ENCODE assay signal across 2 cellular contexts in the genomic region with DNA sequence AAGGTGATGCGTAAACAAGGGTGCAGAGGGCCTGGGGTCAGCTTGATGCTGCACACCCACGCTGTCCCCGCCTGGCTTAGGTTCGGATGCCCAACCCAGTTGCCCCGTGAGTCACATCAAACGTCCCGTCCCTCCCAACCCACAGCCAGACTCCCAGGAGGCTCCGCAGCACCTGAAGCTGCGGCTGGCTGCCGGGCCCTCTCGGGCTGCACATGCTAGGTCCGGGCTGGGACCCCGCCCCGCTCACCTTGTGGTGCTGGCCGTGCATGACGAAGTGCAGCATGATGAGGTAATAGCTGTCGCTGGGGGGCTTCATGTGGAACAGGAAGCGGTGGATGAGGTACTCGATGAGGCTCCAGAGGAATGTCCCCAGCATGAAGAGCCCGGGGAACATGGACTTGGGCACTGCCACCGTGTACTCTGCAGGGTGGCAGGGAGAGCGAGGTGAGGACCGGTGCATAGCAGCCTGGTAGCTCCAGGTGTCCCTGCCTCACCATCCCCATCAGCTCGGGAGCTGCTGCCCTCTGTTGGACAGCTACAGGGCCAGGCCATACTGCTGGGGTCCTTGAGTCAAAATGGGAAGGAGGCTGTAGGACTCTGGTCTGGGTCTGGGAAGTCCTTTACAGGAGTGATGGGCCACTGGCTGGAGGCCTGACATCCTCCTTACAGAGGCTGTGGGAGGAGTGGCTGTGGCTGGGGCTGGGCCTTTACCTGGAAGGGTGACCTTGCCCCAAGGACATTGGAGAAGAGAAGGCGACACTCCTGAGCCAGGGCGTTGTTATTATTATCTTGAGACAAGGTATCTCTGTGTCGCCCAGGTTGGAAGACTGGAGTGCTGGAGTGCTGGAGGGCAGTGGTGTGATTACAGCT.
TF ChIP-seq lines count a peak whose summit lies in the region.

No MANE protein-coding gene starts in this region.

TF ChIP-seq in HCT116, 20 proteins besides CTCF, POLR2A, EP300 and RAD21:
- TF ChIP-seq, protein P1, sequence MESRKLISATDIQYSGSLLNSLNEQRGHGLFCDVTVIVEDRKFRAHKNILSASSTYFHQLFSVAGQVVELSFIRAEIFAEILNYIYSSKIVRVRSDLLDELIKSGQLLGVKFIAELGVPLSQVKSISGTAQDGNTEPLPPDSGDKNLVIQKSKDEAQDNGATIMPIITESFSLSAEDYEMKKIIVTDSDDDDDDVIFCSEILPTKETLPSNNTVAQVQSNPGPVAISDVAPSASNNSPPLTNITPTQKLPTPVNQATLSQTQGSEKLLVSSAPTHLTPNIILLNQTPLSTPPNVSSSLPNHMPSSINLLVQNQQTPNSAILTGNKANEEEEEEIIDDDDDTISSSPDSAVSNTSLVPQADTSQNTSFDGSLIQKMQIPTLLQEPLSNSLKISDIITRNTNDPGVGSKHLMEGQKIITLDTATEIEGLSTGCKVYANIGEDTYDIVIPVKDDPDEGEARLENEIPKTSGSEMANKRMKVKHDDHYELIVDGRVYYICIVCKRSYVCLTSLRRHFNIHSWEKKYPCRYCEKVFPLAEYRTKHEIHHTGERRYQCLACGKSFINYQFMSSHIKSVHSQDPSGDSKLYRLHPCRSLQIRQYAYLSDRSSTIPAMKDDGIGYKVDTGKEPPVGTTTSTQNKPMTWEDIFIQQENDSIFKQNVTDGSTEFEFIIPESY (IDR thresholded peaks at IDR 0.05; ENCODE audit: extremely low read depth, insufficient replicate concordance, low read length) = no peak
- no peak for TF ChIP-seq EZH2phosphoT487 (IDR thresholded peaks at IDR 0.05; ENCODE audit: borderline replicate concordance)
- TF ChIP-seq TCF7L2 (IDR thresholded peaks at IDR 0.05; ENCODE audit: borderline replicate concordance, extremely low read depth, insufficient read depth, insufficient read length) = no peak
- no peak for TF ChIP-seq CBX3 (IDR thresholded peaks at IDR 0.05; ENCODE audit: low read depth)
- TF ChIP-seq POLR2AphosphoS5 (IDR thresholded peaks at IDR 0.05; ENCODE audit: low read depth, low read length) = no peak
- no peak for TF ChIP-seq FOSL1 (IDR thresholded peaks at IDR 0.05; ENCODE audit: low read depth)
- TF ChIP-seq ELF1 (IDR thresholded peaks at IDR 0.05; ENCODE audit: borderline replicate concordance, low read depth) = no peak
- no peak for TF ChIP-seq ZNF274 (IDR thresholded peaks at IDR 0.05; ENCODE audit: low read depth, low read length)
- no peak for TF ChIP-seq EZH2 (IDR thresholded peaks at IDR 0.05)
- no peak for TF ChIP-seq ZFX (IDR thresholded peaks at IDR 0.05)

TF ChIP-seq in K562, 482 proteins besides CTCF, POLR2A, EP300 and RAD21:
- TF ChIP-seq SRF (CRISPR knock-in tag; IDR thresholded peaks at IDR 0.05) = no peak
- TF ChIP-seq, protein P2, sequence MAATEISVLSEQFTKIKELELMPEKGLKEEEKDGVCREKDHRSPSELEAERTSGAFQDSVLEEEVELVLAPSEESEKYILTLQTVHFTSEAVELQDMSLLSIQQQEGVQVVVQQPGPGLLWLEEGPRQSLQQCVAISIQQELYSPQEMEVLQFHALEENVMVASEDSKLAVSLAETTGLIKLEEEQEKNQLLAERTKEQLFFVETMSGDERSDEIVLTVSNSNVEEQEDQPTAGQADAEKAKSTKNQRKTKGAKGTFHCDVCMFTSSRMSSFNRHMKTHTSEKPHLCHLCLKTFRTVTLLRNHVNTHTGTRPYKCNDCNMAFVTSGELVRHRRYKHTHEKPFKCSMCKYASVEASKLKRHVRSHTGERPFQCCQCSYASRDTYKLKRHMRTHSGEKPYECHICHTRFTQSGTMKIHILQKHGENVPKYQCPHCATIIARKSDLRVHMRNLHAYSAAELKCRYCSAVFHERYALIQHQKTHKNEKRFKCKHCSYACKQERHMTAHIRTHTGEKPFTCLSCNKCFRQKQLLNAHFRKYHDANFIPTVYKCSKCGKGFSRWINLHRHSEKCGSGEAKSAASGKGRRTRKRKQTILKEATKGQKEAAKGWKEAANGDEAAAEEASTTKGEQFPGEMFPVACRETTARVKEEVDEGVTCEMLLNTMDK (IDR thresholded peaks at IDR 0.05; ENCODE audit: borderline replicate concordance, insufficient read depth, low read depth, low read length, poor library complexity, severe bottlenecking) = peak; percentile 60
- TF ChIP-seq CBX2 (IDR thresholded peaks at IDR 0.05; ENCODE audit: insufficient read depth, low read length, poor library complexity, severe bottlenecking) = no peak
- peak; percentile 39; the same call in 1 of the 2 replicates for TF ChIP-seq ZNF24 (IDR thresholded peaks at IDR 0.05)
TF ChIP-seq in K562: peak in this region for 2.
